ENCODE assay signal across 1 cellular context in the genomic region with DNA sequence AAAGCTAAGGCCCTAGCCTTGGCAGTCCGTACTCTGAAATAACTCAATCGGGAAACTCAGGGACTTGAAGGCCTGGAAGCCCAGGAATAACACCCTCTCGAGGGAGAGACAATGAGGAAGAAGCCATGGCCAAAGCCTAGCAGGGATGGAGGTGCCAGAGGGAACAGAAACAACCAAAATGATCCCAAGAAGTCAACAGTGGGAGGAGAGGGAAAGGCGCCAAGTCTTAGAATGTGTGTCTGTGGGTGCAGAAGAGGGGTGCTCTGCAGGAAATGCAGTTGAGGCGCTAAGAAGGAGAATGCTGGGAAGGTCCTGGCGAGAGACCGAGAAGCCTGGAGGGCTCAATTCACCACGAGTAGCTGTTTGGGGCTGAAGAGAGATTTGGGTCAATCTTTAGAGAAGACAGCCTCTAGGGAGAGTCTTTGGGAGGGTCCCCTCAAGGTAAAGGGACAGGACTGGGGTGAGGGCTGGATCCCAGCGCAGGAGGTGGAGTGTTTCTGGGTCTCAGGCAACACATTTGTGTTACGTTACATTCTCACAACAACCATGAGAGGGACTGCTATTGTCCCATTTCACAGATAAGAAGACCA.
TF ChIP-seq lines count a peak whose summit lies in the region.

No MANE protein-coding gene starts in this region.

TF ChIP-seq in HepG2, 621 proteins besides CTCF, POLR2A, EP300 and RAD21:
- TF ChIP-seq, protein P1, sequence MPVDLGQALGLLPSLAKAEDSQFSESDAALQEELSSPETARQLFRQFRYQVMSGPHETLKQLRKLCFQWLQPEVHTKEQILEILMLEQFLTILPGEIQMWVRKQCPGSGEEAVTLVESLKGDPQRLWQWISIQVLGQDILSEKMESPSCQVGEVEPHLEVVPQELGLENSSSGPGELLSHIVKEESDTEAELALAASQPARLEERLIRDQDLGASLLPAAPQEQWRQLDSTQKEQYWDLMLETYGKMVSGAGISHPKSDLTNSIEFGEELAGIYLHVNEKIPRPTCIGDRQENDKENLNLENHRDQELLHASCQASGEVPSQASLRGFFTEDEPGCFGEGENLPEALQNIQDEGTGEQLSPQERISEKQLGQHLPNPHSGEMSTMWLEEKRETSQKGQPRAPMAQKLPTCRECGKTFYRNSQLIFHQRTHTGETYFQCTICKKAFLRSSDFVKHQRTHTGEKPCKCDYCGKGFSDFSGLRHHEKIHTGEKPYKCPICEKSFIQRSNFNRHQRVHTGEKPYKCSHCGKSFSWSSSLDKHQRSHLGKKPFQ (CRISPR knock-in tag; IDR thresholded peaks at IDR 0.05; ENCODE audit: insufficient replicate concordance), result no peak
- TF ChIP-seq, protein P2, sequence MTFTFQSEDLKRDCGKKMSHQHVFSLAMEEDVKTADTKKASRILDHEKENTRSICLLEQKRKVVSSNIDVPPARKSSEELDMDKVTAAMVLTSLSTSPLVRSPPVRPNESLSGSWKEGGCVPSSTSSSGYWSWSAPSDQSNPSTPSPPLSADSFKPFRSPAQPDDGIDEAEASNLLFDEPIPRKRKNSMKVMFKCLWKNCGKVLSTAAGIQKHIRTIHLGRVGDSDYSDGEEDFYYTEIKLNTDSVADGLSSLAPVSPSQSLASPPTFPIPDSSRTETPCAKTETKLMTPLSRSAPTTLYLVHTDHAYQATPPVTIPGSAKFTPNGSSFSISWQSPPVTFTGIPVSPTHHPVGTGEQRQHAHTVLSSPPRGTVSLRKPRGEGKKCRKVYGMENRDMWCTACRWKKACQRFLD (CRISPR knock-in tag; IDR thresholded peaks at IDR 0.05; ENCODE audit: borderline replicate concordance), result no peak
- TF ChIP-seq SNAI1 (CRISPR knock-in tag; IDR thresholded peaks at IDR 0.05; ENCODE audit: borderline replicate concordance) (peak; percentile 24; the same call in 1 of the 2 replicates), TCF12 (IDR thresholded peaks at IDR 0.05) (no peak), TCF12 (CRISPR knock-in tag; IDR thresholded peaks at IDR 0.05) (0 out of 2 replicates have a peak, but pooled peaks have one; percentile 19), MIXL1 (CRISPR knock-in tag; IDR thresholded peaks at IDR 0.05) (no peak), ZNF766 (CRISPR knock-in tag; IDR thresholded peaks at IDR 0.05; ENCODE audit: borderline replicate concordance) (no peak), NAIF1 (CRISPR knock-in tag; IDR thresholded peaks at IDR 0.05; ENCODE audit: borderline replicate concordance) (no peak), ZZZ3 (CRISPR knock-in tag; IDR thresholded peaks at IDR 0.05; ENCODE audit: borderline replicate concordance) (no peak), ZNF564 (CRISPR knock-in tag; IDR thresholded peaks at IDR 0.05) (no peak)
